ENCODE assay signal across 23 cellular contexts in genomic region chr1:40595623-40596022, GRCh38.
"Had no signal": no experiment of that assay in that cellular context is flagged by ENCODE, and none has a peak within 500 bp of the region (broad histone marks: within the 10 kb centered on the region; RNA-seq: fewer than 3 reads in every experiment).

No MANE protein-coding gene starts in this region.

- H3K27ac Mint-ChIP-seq: naive B cell; nephron; stimulated activated memory B cell treated with anti-CD40 and anti-IgM and Interleukin-4, amounts not matched to agents 10 μg/mL and 1 μg/mL and 100 μg/mL, for 72 hours; stimulated activated naive CD8-positive, alpha-beta T cell treated with anti-CD3 and anti-CD28 coated beads, Interleukin-15, Interleukin-2, amounts not matched to agents 100 ng/mL and 50 ng/mL, for 24 hours had no signal

- H3K36me3 Mint-ChIP-seq: naive B cell; stimulated activated memory B cell treated with anti-CD40 and anti-IgM and Interleukin-4, amounts not matched to agents 10 μg/mL and 1 μg/mL and 100 μg/mL, for 72 hours had no signal

- DNase-seq: dorsolateral prefrontal cortex; effector CD8-positive, alpha-beta T cell; foreskin melanocyte; left colon; left ventricle myocardium superior; mesenchymal stem cell; naive B cell; occipital lobe; pancreas; spleen; stimulated activated CD4-positive, alpha-beta T cell treated with anti-CD3 and anti-CD28 coated beads, Interleukin-15, amount 100 ng/mL, for 24 hours; stimulated activated CD4-positive, alpha-beta T cell treated with anti-CD3 and anti-CD28 coated beads, Interleukin-1b, Interleukin-23, amount 100 ng/mL, for 48 hours; stimulated activated CD4-positive, alpha-beta T cell treated with anti-CD3 and anti-CD28 coated beads, Interleukin-4, amount 100 ng/mL, for 24 hours; tibial artery; upper lobe of left lung; uterus had no signal

- H3K4me3 Mint-ChIP-seq: naive B cell; nephron; stimulated activated memory B cell treated with anti-CD40 and anti-IgM and Interleukin-4, amounts not matched to agents 10 μg/mL and 1 μg/mL and 100 μg/mL, for 72 hours; stimulated activated naive CD8-positive, alpha-beta T cell treated with anti-CD3 and anti-CD28 coated beads, Interleukin-15, Interleukin-2, amounts not matched to agents 100 ng/mL and 50 ng/mL, for 24 hours had no signal

- ATAC-seq: left colon; left ventricle myocardium superior; pancreas; sciatic nerve; stimulated activated memory B cell treated with anti-CD40 and anti-IgM and Interleukin-4, amounts not matched to agents 10 μg/mL and 1 μg/mL and 100 μg/mL, for 72 hours had no signal

- H3K4me1 ChIP-seq: pancreas, tibial artery, upper lobe of left lung, uterus had no signal

- H2AFZ ChIP-seq: hepatocyte had no signal

- H3K9me3 ChIP-seq: pancreas, prostate gland, spleen, tibial artery, upper lobe of left lung, uterus had no signal

- H3K27me3 ChIP-seq: dorsolateral prefrontal cortex, hepatocyte, pancreas, tibial artery, upper lobe of left lung, uterus had no signal

- FAIRE-seq: pancreas had no signal

- H3K4me2 ChIP-seq: hepatocyte had no signal

- H3K27ac ChIP-seq: dorsolateral prefrontal cortex, hepatocyte, pancreas, prostate gland, spleen, tibial artery, upper lobe of left lung, uterus had no signal

- H3K27me3 Mint-ChIP-seq: naive B cell had no signal

- H3K36me3 ChIP-seq: pancreas, prostate gland, spleen, tibial artery, upper lobe of left lung, uterus had no signal

- H3K79me2 ChIP-seq: hepatocyte had no signal

- H3K4me3 ChIP-seq: dorsolateral prefrontal cortex, hepatocyte, lung, pancreas, prostate gland, spleen, tibial artery, upper lobe of left lung, uterus had no signal

- H3K9me3 Mint-ChIP-seq: naive B cell; stimulated activated memory B cell treated with anti-CD40 and anti-IgM and Interleukin-4, amounts not matched to agents 10 μg/mL and 1 μg/mL and 100 μg/mL, for 72 hours; stimulated activated naive CD8-positive, alpha-beta T cell treated with anti-CD3 and anti-CD28 coated beads, Interleukin-15, Interleukin-2, amounts not matched to agents 100 ng/mL and 50 ng/mL, for 24 hours had no signal
